Comparison of ENCODE assay signal across 15 cellular contexts in the genomic region with DNA sequence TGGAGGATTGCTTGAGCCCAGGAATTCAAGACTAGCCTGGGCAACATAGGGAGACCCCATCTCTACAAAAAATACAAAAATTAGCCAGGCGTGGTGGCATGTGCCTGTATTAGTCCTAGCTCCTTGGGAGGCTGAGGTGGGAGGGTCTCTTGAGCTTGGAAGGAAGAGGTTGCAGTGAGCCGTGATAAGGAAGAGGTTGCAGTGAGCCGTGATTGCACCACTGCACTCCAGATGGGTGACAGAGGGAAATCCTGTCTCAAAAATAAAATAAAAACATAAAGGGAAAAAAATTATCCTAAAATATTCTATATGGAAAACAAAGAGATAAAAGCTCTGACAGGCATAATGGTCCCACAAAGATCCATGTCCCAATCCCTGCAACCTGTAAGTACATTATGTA.
DNase-seq lines count a peak whose midpoint lies in the region; ATAC-seq and TF ChIP-seq lines count a peak whose summit lies in the region.
"Had no signal": no experiment of that assay in that cellular context is flagged by ENCODE, and none has a peak within 500 bp of the region (broad histone marks: within the 10 kb centered on the region; RNA-seq: fewer than 3 reads in every experiment).

No MANE protein-coding gene starts in this region.

- peaks cover 3% of the 10 kb centered on the region for H3K9me3 Mint-ChIP-seq in activated CD8-positive, alpha-beta memory T cell treated with anti-CD3 and anti-CD28 coated beads, Interleukin-2, amount 10 ng/mL, durations not matched to agents 7 days and 5 days (ENCODE audit: low read depth)
- H3K9me3 Mint-ChIP-seq in activated CD8-positive, alpha-beta T cell treated with anti-CD3 and anti-CD28 coated beads for 36 hours, result no peaks in the 10 kb centered on the region
- peaks cover 4% of the 10 kb centered on the region for H3K9me3 Mint-ChIP-seq in stimulated activated effector memory CD8-positive, alpha-beta T cell treated with anti-CD3 and anti-CD28 coated beads, Interleukin-12 subunit alpha, Interleukin-12 subunit beta, amount 100 ng/mL, for 72 hours

- H3K4me1 Mint-ChIP-seq in activated CD8-positive, alpha-beta memory T cell treated with anti-CD3 and anti-CD28 coated beads, Interleukin-2, amount 10 ng/mL, durations not matched to agents 7 days and 5 days, result peaks cover 27% of the 10 kb centered on the region
- H3K4me1 Mint-ChIP-seq in activated CD8-positive, alpha-beta T cell treated with anti-CD3 and anti-CD28 coated beads for 36 hours (ENCODE audit: low read depth), result peaks cover 20% of the 10 kb centered on the region
- H3K4me1 Mint-ChIP-seq in stimulated activated effector memory CD8-positive, alpha-beta T cell treated with anti-CD3 and anti-CD28 coated beads, Interleukin-12 subunit alpha, Interleukin-12 subunit beta, amount 100 ng/mL, for 72 hours, result peaks cover 17% of the 10 kb centered on the region

- POLR2A ChIA-PET in activated CD8-positive, alpha-beta T cell treated with anti-CD3 and anti-CD28 coated beads for 36 hours (lab: Charles Lee), result no interaction called here

- peak overlapping the region; percentile 93 for H3K27ac Mint-ChIP-seq in activated CD8-positive, alpha-beta memory T cell treated with anti-CD3 and anti-CD28 coated beads, Interleukin-2, amount 10 ng/mL, durations not matched to agents 7 days and 5 days
- H3K27ac Mint-ChIP-seq in activated CD8-positive, alpha-beta T cell treated with anti-CD3 and anti-CD28 coated beads for 36 hours, result peak overlapping the region; percentile 90
- H3K27ac Mint-ChIP-seq in stimulated activated effector memory CD8-positive, alpha-beta T cell treated with anti-CD3 and anti-CD28 coated beads, Interleukin-12 subunit alpha, Interleukin-12 subunit beta, amount 100 ng/mL, for 72 hours, result peak overlapping the region; percentile 92

- no peak for DNase-seq in activated CD8-positive, alpha-beta memory T cell treated with anti-CD3 and anti-CD28 coated beads, Interleukin-2, amount 10 ng/mL, durations not matched to agents 7 days and 5 days
- no peak for DNase-seq in activated CD8-positive, alpha-beta memory T cell treated with anti-CD3 and anti-CD28 coated beads, Interleukin-2, amount 50 U/mL, for 4 hours
- DNase-seq in activated CD8-positive, alpha-beta T cell treated with anti-CD3 and anti-CD28 coated beads for 36 hours, result no peak
- DNase-seq in stimulated activated effector memory CD8-positive, alpha-beta T cell treated with anti-CD3 and anti-CD28 coated beads, Interleukin-12 subunit alpha, Interleukin-12 subunit beta, amount 100 ng/mL, for 72 hours (ENCODE audit: low spot score in 2 of 2), result peak in 1 of 2 donors; percentile 40
- DNase-seq in COR-L47 (lab: John Stamatoyannopoulos, UW), result no peak
- no peak for DNase-seq in globus pallidus (ENCODE audit: low spot score)
- DNase-seq: activated CD4-positive, alpha-beta T cell treated with anti-CD3 and anti-CD28 coated beads for 1 hour; glutamatergic neuron; kidney; NCI-H1048; SK-N-SH; stomach had no signal

- no peak for ATAC-seq in activated CD8-positive, alpha-beta memory T cell treated with anti-CD3 and anti-CD28 coated beads, Interleukin-2, amount 10 ng/mL, durations not matched to agents 7 days and 5 days
- ATAC-seq in HG03432 (IDR thresholded peaks at IDR 0.05; ENCODE audit: unreplicated experiment) (peak; percentile 19), GM21786 (IDR thresholded peaks at IDR 0.05; ENCODE audit: unreplicated experiment) (no peak)
- ATAC-seq in activated CD8-positive, alpha-beta T cell treated with anti-CD3 and anti-CD28 coated beads for 36 hours, result no peak
- no peak for ATAC-seq in stimulated activated effector memory CD8-positive, alpha-beta T cell treated with anti-CD3 and anti-CD28 coated beads, Interleukin-12 subunit alpha, Interleukin-12 subunit beta, amount 100 ng/mL, for 72 hours

- H3K36me3 Mint-ChIP-seq in activated CD8-positive, alpha-beta memory T cell treated with anti-CD3 and anti-CD28 coated beads, Interleukin-2, amount 10 ng/mL, durations not matched to agents 7 days and 5 days, result peaks cover 3% of the 10 kb centered on the region
- no peaks in the 10 kb centered on the region for H3K36me3 Mint-ChIP-seq in activated CD8-positive, alpha-beta T cell treated with anti-CD3 and anti-CD28 coated beads for 36 hours (ENCODE audit: low read depth)
- H3K36me3 Mint-ChIP-seq in stimulated activated effector memory CD8-positive, alpha-beta T cell treated with anti-CD3 and anti-CD28 coated beads, Interleukin-12 subunit alpha, Interleukin-12 subunit beta, amount 100 ng/mL, for 72 hours, result no peaks in the 10 kb centered on the region

- TF ChIP-seq CTCF in activated CD8-positive, alpha-beta T cell treated with anti-CD3 and anti-CD28 coated beads for 36 hours (IDR thresholded peaks at IDR 0.05), result no peak

- H3K4me3 Mint-ChIP-seq in activated CD8-positive, alpha-beta memory T cell treated with anti-CD3 and anti-CD28 coated beads, Interleukin-2, amount 10 ng/mL, durations not matched to agents 7 days and 5 days, result no peak overlapping the region
- no peak overlapping the region for H3K4me3 Mint-ChIP-seq in activated CD8-positive, alpha-beta T cell treated with anti-CD3 and anti-CD28 coated beads for 36 hours
- peak overlapping the region; percentile 51 for H3K4me3 Mint-ChIP-seq in stimulated activated effector memory CD8-positive, alpha-beta T cell treated with anti-CD3 and anti-CD28 coated beads, Interleukin-12 subunit alpha, Interleukin-12 subunit beta, amount 100 ng/mL, for 72 hours
- H3K4me3 Mint-ChIP-seq: mesothelial cell of epicardium had no signal

- intact Hi-C loops in activated CD8-positive, alpha-beta T cell treated with anti-CD3 and anti-CD28 coated beads for 36 hours (cut with micrococcal nuclease), result no loop called here

- CTCF ChIA-PET in activated CD8-positive, alpha-beta memory T cell treated with anti-CD3 and anti-CD28 coated beads, Interleukin-2, amount 10 ng/mL, durations not matched to agents 7 days and 5 days (lab: Charles Lee), result interaction anchor here (0.6 to 3.9 kb wide), 17 partner anchors 9 to 476 kb away, joined by 3 to 42 read pairs (median 4); partner anchors contain the start of gene KAT6B
- CTCF ChIA-PET in activated CD8-positive, alpha-beta T cell treated with anti-CD3 and anti-CD28 coated beads for 36 hours (lab: Charles Lee), result interaction anchor here (0.7 to 3.3 kb wide), 10 partner anchors 14 to 583 kb away, joined by 3 to 14 read pairs (median 5); partner anchors contain the start of gene COMTD1

- no peaks in the 10 kb centered on the region for H3K27me3 Mint-ChIP-seq in activated CD8-positive, alpha-beta memory T cell treated with anti-CD3 and anti-CD28 coated beads, Interleukin-2, amount 10 ng/mL, durations not matched to agents 7 days and 5 days
- no peaks in the 10 kb centered on the region for H3K27me3 Mint-ChIP-seq in activated CD8-positive, alpha-beta T cell treated with anti-CD3 and anti-CD28 coated beads for 36 hours
